11 cellular contexts compared by ENCODE assay signal in genomic region chr12:91098942-91099341, GRCh38. TPM values are rescaled to one million over a fixed set of nuclear protein-coding genes. Genes with fewer than 3 reads are reported as not detected.
DNase-seq lines count a peak whose midpoint lies in the region; ATAC-seq and TF ChIP-seq lines count a peak whose summit lies in the region.
"Had no signal": no experiment of that assay in that cellular context is flagged by ENCODE, and none has a peak within 500 bp of the region (broad histone marks: within the 10 kb centered on the region; RNA-seq: fewer than 3 reads in every experiment).

No MANE protein-coding gene starts in this region.

- H3K27me3 ChIP-seq in SK-N-SH (ENCODE audit: insufficient read depth) = no peaks in the 10 kb centered on the region
- no peaks in the 10 kb centered on the region for H3K27me3 ChIP-seq in BE2C

- peak; percentile 64 for DNase-seq in GM03348 (ENCODE audit: low spot score)
- DNase-seq in SK-N-SH = no peak
- peak; percentile 85 to 93 for DNase-seq in foreskin fibroblast
- peak; percentile 90 for DNase-seq in skeletal muscle cell (ENCODE audit: low read depth)
- DNase-seq in AML-193 (lab: John Stamatoyannopoulos, UW) = no peak
- no peak for DNase-seq in BE2C
- DNase-seq in Kasumi-1 (lab: John Stamatoyannopoulos, UW) = no peak
- DNase-seq: hypothalamus; stimulated activated naive CD8-positive, alpha-beta T cell treated with anti-CD3 and anti-CD28 coated beads, Interleukin-15, Interleukin-2, amounts not matched to agents 100 U/mL and 50 U/mL, for 24 hours had no signal

- CTCF ChIA-PET in SK-N-SH (lab: Yijun Ruan, JAX) = interaction anchor here (1.3 to 1.4 kb wide), 2 partner anchors 10 to 227 kb away, joined by 3 to 4 read pairs; no protein-coding TSS in a partner anchor

- H3K4me3 ChIP-seq in SK-N-SH (ENCODE audit: low read depth in 2 of 2, low read length in 1 of 2) = no peak overlapping the region
- H3K4me3 ChIP-seq in foreskin fibroblast (ENCODE audit: low read depth in 1 of 2, low read length in 2 of 2) = no peak overlapping the region
- H3K4me3 ChIP-seq in skeletal muscle cell (ENCODE audit: low read depth, low read length) = no peak overlapping the region
- no peak overlapping the region for H3K4me3 ChIP-seq in BE2C (ENCODE audit: low read depth, low read length)

- H3K36me3 ChIP-seq in SK-N-SH (replicated peaks in 1 of 2; ENCODE audit: control insufficient read depth in 1 of 2, insufficient read depth in 2 of 2, low read length in 1 of 2) (peaks cover 7 to 11% of the 10 kb centered on the region in 2 experiments), BE2C (no peaks in the 10 kb centered on the region)

- WGBS in SK-N-SH (ENCODE audit: low lambda C conversion rate) = 17% methylated on average over 3 of the region's 3 CpGs

- H3K9ac ChIP-seq in SK-N-SH = no peak overlapping the region

- no peaks in the 10 kb centered on the region for H3K9me2 ChIP-seq in SK-N-SH

- no peaks in the 10 kb centered on the region for H3K9me3 ChIP-seq in SK-N-SH
- H3K9me3 ChIP-seq in BE2C = no peaks in the 10 kb centered on the region

- H4K20me1 ChIP-seq in SK-N-SH (ENCODE audit: insufficient read depth) = no peaks in the 10 kb centered on the region

- H2AFZ ChIP-seq in SK-N-SH (ENCODE audit: low read depth) = 0 out of 2 replicates have a peak overlapping the region, but pooled peaks have one; percentile 5

- no peaks in the 10 kb centered on the region for H3K79me2 ChIP-seq in SK-N-SH (ENCODE audit: insufficient read depth)

- peak overlapping the region; percentile 9; the same call in 1 of the 2 replicates for H3K4me2 ChIP-seq in SK-N-SH

- TF ChIP-seq RAD21 in SK-N-SH (IDR thresholded peaks at IDR 0.05; ENCODE audit: low read length) = no peak

- H3F3A ChIP-seq in SK-N-SH (replicated peaks; ENCODE audit: insufficient read depth) = peaks cover 5% of the 10 kb centered on the region

- TF ChIP-seq CTCF in SK-N-SH (IDR thresholded peaks at IDR 0.05) = no peak
- no peak for TF ChIP-seq CTCF in foreskin fibroblast (IDR thresholded peaks at IDR 0.05; ENCODE audit: low read depth, low read length)
- TF ChIP-seq CTCF in BE2C (IDR thresholded peaks at IDR 0.05; ENCODE audit: low read depth, low read length) = no peak

- H3K27ac ChIP-seq in SK-N-SH (ENCODE audit: low read depth in 2 of 2, low read length in 1 of 2) = peak overlapping the region; percentile 76 to 83; a peak in 3 of 4 replicates
- H3K27ac ChIP-seq: VCaP had no signal

- TF ChIP-seq EP300 in SK-N-SH (IDR thresholded peaks at IDR 0.05; ENCODE audit: borderline replicate concordance in 1 of 2, low read depth in 1 of 2, low read length in 1 of 2) = peak; percentile 42 to 69; a peak in 3 of 4 replicates

- POLR2A ChIA-PET in SK-N-SH (lab: Yijun Ruan, JAX) = no interaction called here

- ATAC-seq in GM21737 (IDR thresholded peaks at IDR 0.05; ENCODE audit: unreplicated experiment) = no peak
- ATAC-seq: stimulated activated naive CD8-positive, alpha-beta T cell treated with anti-CD3 and anti-CD28 coated beads, Interleukin-15, Interleukin-2, amounts not matched to agents 100 U/mL and 50 U/mL, for 24 hours had no signal

- H3K4me1 ChIP-seq in SK-N-SH (ENCODE audit: control insufficient read depth in 1 of 2, insufficient read depth in 2 of 2, low read depth in 1 of 2, low read length in 1 of 2) (peaks cover 0 to 14% of the 10 kb centered on the region in 2 experiments; a peak in 3 of 4 replicates), BE2C (no peaks in the 10 kb centered on the region; the same call in 1 of the 2 replicates)

TF ChIP-seq in SK-N-SH, 30 proteins besides CTCF, POLR2A, EP300 and RAD21:
- TF ChIP-seq FOSL2 (IDR thresholded peaks at IDR 0.05; ENCODE audit: borderline replicate concordance, low read depth) (peak; percentile 75), TCF12 (IDR thresholded peaks at IDR 0.05) (peak; percentile 94), TEAD4 (IDR thresholded peaks at IDR 0.05; ENCODE audit: borderline replicate concordance, insufficient read depth) (peak; percentile 76; the same call in 1 of the 2 replicates), EZH2phosphoT487 (IDR thresholded peaks at IDR 0.05; ENCODE audit: borderline replicate concordance, low read depth) (no peak), GATA2 (CRISPR knock-in tag; IDR thresholded peaks at IDR 0.05) (no peak), PBX3 (IDR thresholded peaks at IDR 0.05) (peak; percentile 79), JUND (IDR thresholded peaks at IDR 0.05) (peak; percentile 78), REST (IDR thresholded peaks at IDR 0.05; ENCODE audit: low read depth, low read length) (0 out of 2 replicates have a peak, but pooled peaks have one; percentile 27), RXRA (IDR thresholded peaks at IDR 0.05; ENCODE audit: borderline replicate concordance, low read depth) (peak; percentile 91; the same call in 1 of the 2 replicates), POLR2AphosphoS5 (IDR thresholded peaks at IDR 0.05; ENCODE audit: low read depth, low read length) (peak; percentile 79; the same call in 1 of the 2 replicates), MEF2A (IDR thresholded peaks at IDR 0.05; ENCODE audit: borderline replicate concordance, low read depth) (peak; percentile 29; the same call in 1 of the 2 replicates), RCOR1 (IDR thresholded peaks at IDR 0.05; ENCODE audit: low read length) (no peak), NFIC (IDR thresholded peaks at IDR 0.05; ENCODE audit: borderline replicate concordance) (peak; percentile 48; the same call in 1 of the 2 replicates)
- TF ChIP-seq, protein P1, sequence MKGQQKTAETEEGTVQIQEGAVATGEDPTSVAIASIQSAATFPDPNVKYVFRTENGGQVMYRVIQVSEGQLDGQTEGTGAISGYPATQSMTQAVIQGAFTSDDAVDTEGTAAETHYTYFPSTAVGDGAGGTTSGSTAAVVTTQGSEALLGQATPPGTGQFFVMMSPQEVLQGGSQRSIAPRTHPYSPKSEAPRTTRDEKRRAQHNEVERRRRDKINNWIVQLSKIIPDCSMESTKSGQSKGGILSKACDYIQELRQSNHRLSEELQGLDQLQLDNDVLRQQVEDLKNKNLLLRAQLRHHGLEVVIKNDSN (IDR thresholded peaks at IDR 0.05; ENCODE audit: borderline replicate concordance, low read depth) = no peak
- TF ChIP-seq, protein P2, sequence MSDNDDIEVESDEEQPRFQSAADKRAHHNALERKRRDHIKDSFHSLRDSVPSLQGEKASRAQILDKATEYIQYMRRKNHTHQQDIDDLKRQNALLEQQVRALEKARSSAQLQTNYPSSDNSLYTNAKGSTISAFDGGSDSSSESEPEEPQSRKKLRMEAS (IDR thresholded peaks at IDR 0.05; ENCODE audit: low read depth) = no peak; the same call in 1 of the 2 replicates

RNA-seq across cellular contexts. Expression of gene LUM, which starts 12.4 kb away (rescaled TPM):
- 30.6 and 50.2 TPM in 2 replicates for polyA plus RNA-seq in SK-N-SH (2012; rRNA removed)
- polyA plus RNA-seq in SK-N-SH (2012; cell fraction: cytosol; rRNA removed) = 49.5 and 50.9 TPM in 2 replicates
- 7.9 and 36.0 TPM in 2 replicates for polyA plus RNA-seq in SK-N-SH (2012; cell fraction: nucleus; rRNA removed)
- polyA plus RNA-seq in BE2C (2012; ENCODE audit: insufficient read depth, insufficient read length, low read depth) = 17.1 TPM

RNA-seq across cellular contexts. Expression of gene KERA, which starts 41.1 kb away (rescaled TPM):
- polyA plus RNA-seq in SK-N-SH (2012; rRNA removed) = not detected in 2 replicates
- polyA plus RNA-seq in SK-N-SH (2012; cell fraction: cytosol; rRNA removed) = not detected in 2 replicates
- not detected in 2 replicates for polyA plus RNA-seq in SK-N-SH (2012; cell fraction: nucleus; rRNA removed)
- polyA plus RNA-seq in BE2C (2012; ENCODE audit: insufficient read depth, insufficient read length, low read depth) = not detected

Comparison
In these comparisons a context has a peak if more than half of its experiments do, and no peak if none do; other contexts are left out.
1. DNase-seq: peak in GM03348 (single experiment), foreskin fibroblast (2 of 2) and skeletal muscle cell (single experiment); none in SK-N-SH (single experiment), AML-193 (0 of 2), BE2C (single experiment) and Kasumi-1 (0 of 2).